In genomic region chr17:62065611-62066468, GRCh38 we compare ENCODE assay signal across 8 cellular contexts. TPM values are rescaled to one million over a fixed set of nuclear protein-coding genes. Genes with fewer than 3 reads are reported as not detected.
DNase-seq lines count a peak whose midpoint lies in the region; ATAC-seq, FAIRE-seq and TF ChIP-seq lines count a peak whose summit lies in the region.

No MANE protein-coding gene starts in this region.

- H3K9me3 ChIP-seq in HUES6 (ENCODE audit: control insufficient read depth, insufficient read depth, low read depth, low read length): no peaks in the 10 kb centered on the region
- H3K9me3 ChIP-seq in NT2/D1 (ENCODE audit: insufficient read depth, low read length): no peaks in the 10 kb centered on the region
- H3K9me3 ChIP-seq in endodermal cell (ENCODE audit: control insufficient read depth, low read length): no peaks in the 10 kb centered on the region

- 1 to 3% methylated on average over 41 to 51 of the region's 51 CpGs for whole genome bisulfite sequencing in endodermal cell (ENCODE audit: insufficient coverage in 1 of 2, insufficient read length in 1 of 2), 2 experiments

- H3K4me1 ChIP-seq in HUES6 (ENCODE audit: control insufficient read depth, insufficient read depth, low read length): peaks cover 27% of the 10 kb centered on the region
- H3K4me1 ChIP-seq in NT2/D1 (ENCODE audit: insufficient read depth, insufficient read length): no peaks in the 10 kb centered on the region
- H3K4me1 ChIP-seq in endodermal cell (ENCODE audit: control insufficient read depth, insufficient read depth, low read length): no peaks in the 10 kb centered on the region

- H3K9ac ChIP-seq in HUES6 (ENCODE audit: low read length) (peak overlapping the region; percentile 100), NT2/D1 (ENCODE audit: insufficient read length, low read depth) (peak overlapping the region; percentile 99), endodermal cell (ENCODE audit: extremely low read depth, low read length, poor library complexity, severe bottlenecking) (peak overlapping the region; percentile 98)

- no peak for FAIRE-seq in D721Med (lab: Jason Lieb, UNC)

- peak; percentile 84 for TF ChIP-seq CTCF in D721Med (IDR thresholded peaks at IDR 0.05; ENCODE audit: insufficient read depth, missing control alignments)
- peak; percentile 98 for TF ChIP-seq CTCF in endodermal cell (conservative IDR thresholded peaks at IDR 0.05)

- no peaks in the 10 kb centered on the region for H3K27me3 Mint-ChIP-seq in endodermal cell (ENCODE audit: insufficient read depth)

- H3K4me3 ChIP-seq in HUES6 (ENCODE audit: low read depth, low read length): peak overlapping the region; percentile 98
- peak overlapping the region; percentile 93 for H3K4me3 ChIP-seq in NT2/D1 (ENCODE audit: insufficient read length, low read depth)
- H3K4me3 ChIP-seq in endodermal cell (ENCODE audit: low read length): peak overlapping the region; percentile 86

- DNase-seq in D721Med (ENCODE audit: insufficient read length, low spot score): peak; percentile 89
- DNase-seq in NT2/D1 (ENCODE audit: low read depth, low spot score): peak; percentile 94
- peak; percentile 95 for DNase-seq in activated CD8-positive, alpha-beta memory T cell treated with anti-CD3 and anti-CD28 coated beads, Interleukin-2, amount 50 U/mL, for 24 hours (ENCODE audit: extremely low read depth)
- peak; percentile 100 for DNase-seq in endodermal cell
- peak; percentile 100 for DNase-seq in mesenteric fat pad (ENCODE audit: low spot score)
- peak; percentile 96 for DNase-seq in stimulated activated CD8-positive, alpha-beta memory T cell treated with anti-CD3 and anti-CD28 coated beads, Interleukin-15, amount 100 ng/mL, for 1 hour (ENCODE audit: low read depth)

- H3K4me1 Mint-ChIP-seq in endodermal cell: peaks cover 27% of the 10 kb centered on the region

- peak overlapping the region; percentile 100 for H3K27ac Mint-ChIP-seq in endodermal cell

- H3K36me3 ChIP-seq in HUES6 (ENCODE audit: control insufficient read depth, insufficient read depth, low read length) (peaks cover 29% of the 10 kb centered on the region), NT2/D1 (ENCODE audit: insufficient read depth, insufficient read length, low read length) (peaks cover 31% of the 10 kb centered on the region), endodermal cell (ENCODE audit: control insufficient read depth, insufficient read depth, low read length) (peaks cover 18% of the 10 kb centered on the region)

- H3K27ac ChIP-seq in HUES6 (ENCODE audit: low read depth, low read length) (peak overlapping the region; percentile 99), endodermal cell (ENCODE audit: low read depth, low read length) (peak overlapping the region; percentile 94)

- no peaks in the 10 kb centered on the region for H3K9me3 Mint-ChIP-seq in endodermal cell

- H3K27me3 ChIP-seq in HUES6 (ENCODE audit: control insufficient read depth, insufficient read depth, low read length) (no peaks in the 10 kb centered on the region), NT2/D1 (ENCODE audit: insufficient read depth, insufficient read length) (peaks cover 6% of the 10 kb centered on the region), endodermal cell (ENCODE audit: control insufficient read depth, insufficient read depth, low read length, poor library complexity, severe bottlenecking) (no peaks in the 10 kb centered on the region)

- peaks cover 13% of the 10 kb centered on the region for H3K36me3 Mint-ChIP-seq in endodermal cell (ENCODE audit: low read depth)

- H3K4me3 Mint-ChIP-seq in endodermal cell: peak overlapping the region; percentile 89

- ATAC-seq in GM21423 (IDR thresholded peaks at IDR 0.05; ENCODE audit: unreplicated experiment): peak; percentile 92

RNA-seq across cellular contexts. Expression of gene MED13, which starts 0.8 kb away (rescaled TPM):
- 10 to 100 TPM; 66.0 to 67.7 TPM for total RNA-seq in endodermal cell
- 26.6 TPM for polyA plus RNA-seq in endodermal cell (2013, experiment 1 of 2)
- 31.0 TPM for polyA plus RNA-seq in endodermal cell (2013, experiment 2 of 2)
- total RNA-seq in mesenteric fat pad: 67.3 TPM

Comparison
In these comparisons a context has a peak if more than half of its experiments do, and no peak if none do; other contexts are left out.
1. Peak in every context shown above with its lines: DNase-seq, ATAC-seq, H3K4me3 ChIP-seq and H3K27ac ChIP-seq.